Comparison of ENCODE assay signal across 1 cellular context in genomic region chr5:3535414-3536211, GRCh38.
TF ChIP-seq lines count a peak whose summit lies in the region.

No MANE protein-coding gene starts in this region.

TF ChIP-seq in K562, 482 proteins besides CTCF, POLR2A, EP300 and RAD21 (continued from another document and continues in another):
- TF ChIP-seq CEBPZ (IDR thresholded peaks at IDR 0.05; ENCODE audit: borderline replicate concordance, low read depth, low read length) (no peak), L3MBTL2 (IDR thresholded peaks at IDR 0.05) (peak; percentile 85), HDAC8 (tag; IDR thresholded peaks at IDR 0.05) (0 out of 2 replicates have a peak, but pooled peaks have one; percentile 14), ZFX (CRISPR knock-in tag; IDR thresholded peaks at IDR 0.05) (peak; percentile 39), RBM25 (IDR thresholded peaks at IDR 0.05; ENCODE audit: low read depth, low read length, severe bottlenecking) (peak; percentile 39), ELK1 (CRISPR knock-in tag; IDR thresholded peaks at IDR 0.05) (no peak), KDM2B (CRISPR knock-in tag; IDR thresholded peaks at IDR 0.05) (no peak), AFF4 (CRISPR knock-in tag; IDR thresholded peaks at IDR 0.05) (no peak), MEIS2 (IDR thresholded peaks at IDR 0.05; ENCODE audit: partially characterized antibody) (peak; percentile 38), ZNF584 (CRISPR knock-in tag; IDR thresholded peaks at IDR 0.05; ENCODE audit: low read depth) (no peak), ZBTB17 (CRISPR knock-in tag; IDR thresholded peaks at IDR 0.05) (no peak), PHF8 (IDR thresholded peaks at IDR 0.05; ENCODE audit: borderline replicate concordance, low read length) (peak; percentile 35; the same call in 1 of the 2 replicates), NFE2L1 (tag; IDR thresholded peaks at IDR 0.05; ENCODE audit: borderline replicate concordance, low read depth) (no peak), RBFOX2 (IDR thresholded peaks at IDR 0.05; ENCODE audit: low read depth, low read length) (peak; percentile 62), ETS2 (tag; IDR thresholded peaks at IDR 0.05; ENCODE audit: borderline replicate concordance, poor library complexity, severe bottlenecking) (no peak), ARID3A (IDR thresholded peaks at IDR 0.05; ENCODE audit: borderline replicate concordance, low read depth, low read length) (no peak), NFYB (IDR thresholded peaks at IDR 0.05; ENCODE audit: extremely low read depth, insufficient read length) (no peak), MAZ (CRISPR knock-in tag; conservative IDR thresholded peaks at IDR 0.05 in 1 of 2, IDR thresholded peaks at IDR 0.05 in 1 of 2) (peak in 1 of 2 experiments; percentile 19; a peak in 1 of 4 replicates)
- TF ChIP-seq, protein P1, sequence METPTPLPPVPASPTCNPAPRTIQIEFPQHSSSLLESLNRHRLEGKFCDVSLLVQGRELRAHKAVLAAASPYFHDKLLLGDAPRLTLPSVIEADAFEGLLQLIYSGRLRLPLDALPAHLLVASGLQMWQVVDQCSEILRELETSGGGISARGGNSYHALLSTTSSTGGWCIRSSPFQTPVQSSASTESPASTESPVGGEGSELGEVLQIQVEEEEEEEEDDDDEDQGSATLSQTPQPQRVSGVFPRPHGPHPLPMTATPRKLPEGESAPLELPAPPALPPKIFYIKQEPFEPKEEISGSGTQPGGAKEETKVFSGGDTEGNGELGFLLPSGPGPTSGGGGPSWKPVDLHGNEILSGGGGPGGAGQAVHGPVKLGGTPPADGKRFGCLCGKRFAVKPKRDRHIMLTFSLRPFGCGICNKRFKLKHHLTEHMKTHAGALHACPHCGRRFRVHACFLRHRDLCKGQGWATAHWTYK (CRISPR knock-in tag; IDR thresholded peaks at IDR 0.05), result 0 out of 2 replicates have a peak, but pooled peaks have one; percentile 56
- TF ChIP-seq, protein P2, sequence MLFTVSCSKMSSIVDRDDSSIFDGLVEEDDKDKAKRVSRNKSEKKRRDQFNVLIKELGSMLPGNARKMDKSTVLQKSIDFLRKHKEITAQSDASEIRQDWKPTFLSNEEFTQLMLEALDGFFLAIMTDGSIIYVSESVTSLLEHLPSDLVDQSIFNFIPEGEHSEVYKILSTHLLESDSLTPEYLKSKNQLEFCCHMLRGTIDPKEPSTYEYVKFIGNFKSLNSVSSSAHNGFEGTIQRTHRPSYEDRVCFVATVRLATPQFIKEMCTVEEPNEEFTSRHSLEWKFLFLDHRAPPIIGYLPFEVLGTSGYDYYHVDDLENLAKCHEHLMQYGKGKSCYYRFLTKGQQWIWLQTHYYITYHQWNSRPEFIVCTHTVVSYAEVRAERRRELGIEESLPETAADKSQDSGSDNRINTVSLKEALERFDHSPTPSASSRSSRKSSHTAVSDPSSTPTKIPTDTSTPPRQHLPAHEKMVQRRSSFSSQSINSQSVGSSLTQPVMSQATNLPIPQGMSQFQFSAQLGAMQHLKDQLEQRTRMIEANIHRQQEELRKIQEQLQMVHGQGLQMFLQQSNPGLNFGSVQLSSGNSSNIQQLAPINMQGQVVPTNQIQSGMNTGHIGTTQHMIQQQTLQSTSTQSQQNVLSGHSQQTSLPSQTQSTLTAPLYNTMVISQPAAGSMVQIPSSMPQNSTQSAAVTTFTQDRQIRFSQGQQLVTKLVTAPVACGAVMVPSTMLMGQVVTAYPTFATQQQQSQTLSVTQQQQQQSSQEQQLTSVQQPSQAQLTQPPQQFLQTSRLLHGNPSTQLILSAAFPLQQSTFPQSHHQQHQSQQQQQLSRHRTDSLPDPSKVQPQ (CRISPR knock-in tag; IDR thresholded peaks at IDR 0.05; ENCODE audit: borderline replicate concordance), result no peak
- TF ChIP-seq, protein P3, sequence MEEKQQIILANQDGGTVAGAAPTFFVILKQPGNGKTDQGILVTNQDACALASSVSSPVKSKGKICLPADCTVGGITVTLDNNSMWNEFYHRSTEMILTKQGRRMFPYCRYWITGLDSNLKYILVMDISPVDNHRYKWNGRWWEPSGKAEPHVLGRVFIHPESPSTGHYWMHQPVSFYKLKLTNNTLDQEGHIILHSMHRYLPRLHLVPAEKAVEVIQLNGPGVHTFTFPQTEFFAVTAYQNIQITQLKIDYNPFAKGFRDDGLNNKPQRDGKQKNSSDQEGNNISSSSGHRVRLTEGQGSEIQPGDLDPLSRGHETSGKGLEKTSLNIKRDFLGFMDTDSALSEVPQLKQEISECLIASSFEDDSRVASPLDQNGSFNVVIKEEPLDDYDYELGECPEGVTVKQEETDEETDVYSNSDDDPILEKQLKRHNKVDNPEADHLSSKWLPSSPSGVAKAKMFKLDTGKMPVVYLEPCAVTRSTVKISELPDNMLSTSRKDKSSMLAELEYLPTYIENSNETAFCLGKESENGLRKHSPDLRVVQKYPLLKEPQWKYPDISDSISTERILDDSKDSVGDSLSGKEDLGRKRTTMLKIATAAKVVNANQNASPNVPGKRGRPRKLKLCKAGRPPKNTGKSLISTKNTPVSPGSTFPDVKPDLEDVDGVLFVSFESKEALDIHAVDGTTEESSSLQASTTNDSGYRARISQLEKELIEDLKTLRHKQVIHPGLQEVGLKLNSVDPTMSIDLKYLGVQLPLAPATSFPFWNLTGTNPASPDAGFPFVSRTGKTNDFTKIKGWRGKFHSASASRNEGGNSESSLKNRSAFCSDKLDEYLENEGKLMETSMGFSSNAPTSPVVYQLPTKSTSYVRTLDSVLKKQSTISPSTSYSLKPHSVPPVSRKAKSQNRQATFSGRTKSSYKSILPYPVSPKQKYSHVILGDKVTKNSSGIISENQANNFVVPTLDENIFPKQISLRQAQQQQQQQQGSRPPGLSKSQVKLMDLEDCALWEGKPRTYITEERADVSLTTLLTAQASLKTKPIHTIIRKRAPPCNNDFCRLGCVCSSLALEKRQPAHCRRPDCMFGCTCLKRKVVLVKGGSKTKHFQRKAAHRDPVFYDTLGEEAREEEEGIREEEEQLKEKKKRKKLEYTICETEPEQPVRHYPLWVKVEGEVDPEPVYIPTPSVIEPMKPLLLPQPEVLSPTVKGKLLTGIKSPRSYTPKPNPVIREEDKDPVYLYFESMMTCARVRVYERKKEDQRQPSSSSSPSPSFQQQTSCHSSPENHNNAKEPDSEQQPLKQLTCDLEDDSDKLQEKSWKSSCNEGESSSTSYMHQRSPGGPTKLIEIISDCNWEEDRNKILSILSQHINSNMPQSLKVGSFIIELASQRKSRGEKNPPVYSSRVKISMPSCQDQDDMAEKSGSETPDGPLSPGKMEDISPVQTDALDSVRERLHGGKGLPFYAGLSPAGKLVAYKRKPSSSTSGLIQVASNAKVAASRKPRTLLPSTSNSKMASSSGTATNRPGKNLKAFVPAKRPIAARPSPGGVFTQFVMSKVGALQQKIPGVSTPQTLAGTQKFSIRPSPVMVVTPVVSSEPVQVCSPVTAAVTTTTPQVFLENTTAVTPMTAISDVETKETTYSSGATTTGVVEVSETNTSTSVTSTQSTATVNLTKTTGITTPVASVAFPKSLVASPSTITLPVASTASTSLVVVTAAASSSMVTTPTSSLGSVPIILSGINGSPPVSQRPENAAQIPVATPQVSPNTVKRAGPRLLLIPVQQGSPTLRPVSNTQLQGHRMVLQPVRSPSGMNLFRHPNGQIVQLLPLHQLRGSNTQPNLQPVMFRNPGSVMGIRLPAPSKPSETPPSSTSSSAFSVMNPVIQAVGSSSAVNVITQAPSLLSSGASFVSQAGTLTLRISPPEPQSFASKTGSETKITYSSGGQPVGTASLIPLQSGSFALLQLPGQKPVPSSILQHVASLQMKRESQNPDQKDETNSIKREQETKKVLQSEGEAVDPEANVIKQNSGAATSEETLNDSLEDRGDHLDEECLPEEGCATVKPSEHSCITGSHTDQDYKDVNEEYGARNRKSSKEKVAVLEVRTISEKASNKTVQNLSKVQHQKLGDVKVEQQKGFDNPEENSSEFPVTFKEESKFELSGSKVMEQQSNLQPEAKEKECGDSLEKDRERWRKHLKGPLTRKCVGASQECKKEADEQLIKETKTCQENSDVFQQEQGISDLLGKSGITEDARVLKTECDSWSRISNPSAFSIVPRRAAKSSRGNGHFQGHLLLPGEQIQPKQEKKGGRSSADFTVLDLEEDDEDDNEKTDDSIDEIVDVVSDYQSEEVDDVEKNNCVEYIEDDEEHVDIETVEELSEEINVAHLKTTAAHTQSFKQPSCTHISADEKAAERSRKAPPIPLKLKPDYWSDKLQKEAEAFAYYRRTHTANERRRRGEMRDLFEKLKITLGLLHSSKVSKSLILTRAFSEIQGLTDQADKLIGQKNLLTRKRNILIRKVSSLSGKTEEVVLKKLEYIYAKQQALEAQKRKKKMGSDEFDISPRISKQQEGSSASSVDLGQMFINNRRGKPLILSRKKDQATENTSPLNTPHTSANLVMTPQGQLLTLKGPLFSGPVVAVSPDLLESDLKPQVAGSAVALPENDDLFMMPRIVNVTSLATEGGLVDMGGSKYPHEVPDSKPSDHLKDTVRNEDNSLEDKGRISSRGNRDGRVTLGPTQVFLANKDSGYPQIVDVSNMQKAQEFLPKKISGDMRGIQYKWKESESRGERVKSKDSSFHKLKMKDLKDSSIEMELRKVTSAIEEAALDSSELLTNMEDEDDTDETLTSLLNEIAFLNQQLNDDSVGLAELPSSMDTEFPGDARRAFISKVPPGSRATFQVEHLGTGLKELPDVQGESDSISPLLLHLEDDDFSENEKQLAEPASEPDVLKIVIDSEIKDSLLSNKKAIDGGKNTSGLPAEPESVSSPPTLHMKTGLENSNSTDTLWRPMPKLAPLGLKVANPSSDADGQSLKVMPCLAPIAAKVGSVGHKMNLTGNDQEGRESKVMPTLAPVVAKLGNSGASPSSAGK (IDR thresholded peaks at IDR 0.05), result peak; percentile 80
- TF ChIP-seq, protein P4, sequence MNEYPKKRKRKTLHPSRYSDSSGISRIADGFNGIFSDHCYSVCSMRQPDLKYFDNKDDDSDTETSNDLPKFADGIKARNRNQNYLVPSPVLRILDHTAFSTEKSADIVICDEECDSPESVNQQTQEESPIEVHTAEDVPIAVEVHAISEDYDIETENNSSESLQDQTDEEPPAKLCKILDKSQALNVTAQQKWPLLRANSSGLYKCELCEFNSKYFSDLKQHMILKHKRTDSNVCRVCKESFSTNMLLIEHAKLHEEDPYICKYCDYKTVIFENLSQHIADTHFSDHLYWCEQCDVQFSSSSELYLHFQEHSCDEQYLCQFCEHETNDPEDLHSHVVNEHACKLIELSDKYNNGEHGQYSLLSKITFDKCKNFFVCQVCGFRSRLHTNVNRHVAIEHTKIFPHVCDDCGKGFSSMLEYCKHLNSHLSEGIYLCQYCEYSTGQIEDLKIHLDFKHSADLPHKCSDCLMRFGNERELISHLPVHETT (CRISPR knock-in tag; conservative IDR thresholded peaks at IDR 0.05 in 1 of 2, IDR thresholded peaks at IDR 0.05 in 1 of 2), result no peak
